Comparison of ENCODE assay signal across 8 cellular contexts in the genomic region with DNA sequence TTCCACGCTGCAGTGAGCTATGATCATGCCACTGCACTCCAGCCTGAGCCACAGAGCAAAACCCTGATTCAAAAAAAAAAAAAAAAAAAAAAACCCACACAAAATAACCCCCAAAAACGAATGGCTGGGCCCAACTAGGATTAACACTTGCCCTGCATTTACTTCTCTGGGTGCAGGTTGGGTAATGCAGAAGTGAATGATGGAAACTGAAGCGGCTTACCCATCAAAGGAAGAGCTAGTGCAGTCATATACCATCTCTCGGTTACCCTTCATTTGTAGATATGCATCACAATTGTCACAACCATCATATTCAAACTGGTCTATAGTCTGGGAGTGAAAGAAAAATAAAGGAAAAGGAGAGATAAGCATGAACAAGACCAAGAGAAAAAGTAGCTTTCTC. TPM values are rescaled to one million over a fixed set of nuclear protein-coding genes. Genes with fewer than 3 reads are reported as not detected.
DNase-seq lines count a peak whose midpoint lies in the region; ATAC-seq and TF ChIP-seq lines count a peak whose summit lies in the region.

No MANE protein-coding gene starts in this region.

- intact Hi-C loops in activated CD4-positive, alpha-beta T cell treated with anti-CD3 and anti-CD28 coated beads, Interleukin-2, amount 10 ng/mL, durations not matched to agents 24 days and 14 days (cut with micrococcal nuclease), result loop anchor here (5.0 kb wide), 2 partner anchors 134 to 166 kb away; a partner anchor contains a TSS
- intact Hi-C loops in left lung (cut with DNase I), result no loop called here
- intact Hi-C loops in testis (cut with DNase I; ENCODE audit: low total_unique reads), result no loop called here

- H3K27ac ChIP-seq in left lung (peak overlapping the region in 1 of 2 donors; percentile 88), testis (peak overlapping the region in 1 of 2 donors; percentile 92)

- H3K27me3 Mint-ChIP-seq in activated CD4-positive, alpha-beta T cell treated with anti-CD3 and anti-CD28 coated beads, Interleukin-2, amount 10 ng/mL, durations not matched to agents 24 days and 14 days, result no peaks in the 10 kb centered on the region
- no peaks in the 10 kb centered on the region for H3K27me3 Mint-ChIP-seq in activated naive CD8-positive, alpha-beta T cell treated with anti-CD3 and anti-CD28 coated beads for 36 hours

- DNase-seq in activated CD4-positive, alpha-beta T cell treated with anti-CD3 and anti-CD28 coated beads, Interleukin-2, amount 10 ng/mL, durations not matched to agents 24 days and 14 days, result no peak
- no peak for DNase-seq in activated CD4-positive, alpha-beta T cell treated with anti-CD3 and anti-CD28 coated beads, Interleukin-2, amount 50 U/mL, for 48 hours
- no peak for DNase-seq in activated naive CD8-positive, alpha-beta T cell treated with anti-CD3 and anti-CD28 coated beads for 36 hours
- DNase-seq in left lung (no peak), testis (no peak), NCI-H128 (lab: John Stamatoyannopoulos, UW; ENCODE audit: unreplicated experiment) (no peak), cerebellar cortex (ENCODE audit: low spot score) (no peak), T-helper 9 cell (no peak)

- H3K27ac Mint-ChIP-seq in activated CD4-positive, alpha-beta T cell treated with anti-CD3 and anti-CD28 coated beads, Interleukin-2, amount 10 ng/mL, durations not matched to agents 24 days and 14 days, result peak overlapping the region; percentile 99
- H3K27ac Mint-ChIP-seq in activated naive CD8-positive, alpha-beta T cell treated with anti-CD3 and anti-CD28 coated beads for 36 hours, result peak overlapping the region; percentile 98

- H3K27me3 ChIP-seq in left lung, result no peaks in the 10 kb centered on the region
- H3K27me3 ChIP-seq in testis, result no peaks in the 10 kb centered on the region

- H3K4me3 ChIP-seq in left lung (peak overlapping the region; percentile 94 to 95), testis (peak overlapping the region; percentile 75 to 98)

- H3K4me1 ChIP-seq in left lung, result peaks cover 12 to 33% of the 10 kb centered on the region in 2 donors
- H3K4me1 ChIP-seq in testis, result peaks cover 7% of the 10 kb centered on the region

- H3K9me3 Mint-ChIP-seq in activated CD4-positive, alpha-beta T cell treated with anti-CD3 and anti-CD28 coated beads, Interleukin-2, amount 10 ng/mL, durations not matched to agents 24 days and 14 days, result no peaks in the 10 kb centered on the region
- H3K9me3 Mint-ChIP-seq in activated naive CD8-positive, alpha-beta T cell treated with anti-CD3 and anti-CD28 coated beads for 36 hours, result no peaks in the 10 kb centered on the region

- WGBS in testis, 2 donors, result 44 to 48% methylated on average over 4 of the region's 4 CpGs

- H3K4me1 Mint-ChIP-seq in activated CD4-positive, alpha-beta T cell treated with anti-CD3 and anti-CD28 coated beads, Interleukin-2, amount 10 ng/mL, durations not matched to agents 24 days and 14 days, result peaks cover 56% of the 10 kb centered on the region
- H3K4me1 Mint-ChIP-seq in activated naive CD8-positive, alpha-beta T cell treated with anti-CD3 and anti-CD28 coated beads for 36 hours, result peaks cover 48% of the 10 kb centered on the region

- H3K36me3 ChIP-seq in left lung, result peaks cover 2 to 48% of the 10 kb centered on the region in 2 donors
- no peaks in the 10 kb centered on the region for H3K36me3 ChIP-seq in testis (ENCODE audit: low read depth, missing control alignments)

- TF ChIP-seq CTCF in left lung (IDR thresholded peaks at IDR 0.05) (no peak), testis (IDR thresholded peaks at IDR 0.05) (no peak)

- peaks cover 57% of the 10 kb centered on the region for H3K36me3 Mint-ChIP-seq in activated CD4-positive, alpha-beta T cell treated with anti-CD3 and anti-CD28 coated beads, Interleukin-2, amount 10 ng/mL, durations not matched to agents 24 days and 14 days (ENCODE audit: low read depth)
- peaks cover 56% of the 10 kb centered on the region for H3K36me3 Mint-ChIP-seq in activated naive CD8-positive, alpha-beta T cell treated with anti-CD3 and anti-CD28 coated beads for 36 hours

- no peak for TF ChIP-seq POLR2A in testis (IDR thresholded peaks at IDR 0.05)

- H3K9me3 ChIP-seq in left lung (no peaks in the 10 kb centered on the region), testis (no peaks in the 10 kb centered on the region)

- ATAC-seq in left lung, result no peak

- H3K4me3 Mint-ChIP-seq in activated CD4-positive, alpha-beta T cell treated with anti-CD3 and anti-CD28 coated beads, Interleukin-2, amount 10 ng/mL, durations not matched to agents 24 days and 14 days, result peak overlapping the region; percentile 100
- peak overlapping the region; percentile 100 for H3K4me3 Mint-ChIP-seq in activated naive CD8-positive, alpha-beta T cell treated with anti-CD3 and anti-CD28 coated beads for 36 hours

RNA-seq across cellular contexts. Expression of a gene that starts 0.8 kb away (rescaled TPM):
- 139 and 143 TPM in 2 replicates for total RNA-seq in activated CD4-positive, alpha-beta T cell treated with anti-CD3 and anti-CD28 coated beads, Interleukin-2, amount 10 ng/mL, durations not matched to agents 24 days and 14 days
- 100 to 1,000 TPM; 136 to 139 TPM for total RNA-seq in activated naive CD8-positive, alpha-beta T cell treated with anti-CD3 and anti-CD28 coated beads for 36 hours
- total RNA-seq in left lung, result 10 to 100 TPM; 68.4 to 69.0 TPM
- total RNA-seq in testis, result 10 to 100 TPM; 59.3 to 64.4 TPM
- 98.5 TPM for polyA plus RNA-seq in testis (ENCODE audit: insufficient read depth, low read depth, low replicate concordance)

RNA-seq across cellular contexts. Expression of a gene that starts 22.6 kb away (rescaled TPM):
- 22.6 and 23.6 TPM in 2 replicates for total RNA-seq in activated CD4-positive, alpha-beta T cell treated with anti-CD3 and anti-CD28 coated beads, Interleukin-2, amount 10 ng/mL, durations not matched to agents 24 days and 14 days
- 10 to 100 TPM; 13.7 to 15.4 TPM for total RNA-seq in activated naive CD8-positive, alpha-beta T cell treated with anti-CD3 and anti-CD28 coated beads for 36 hours
- 10 to 100 TPM in 1 of 2 donors, 1 to 10 TPM in 1; 7.9 to 10.2 TPM for total RNA-seq in left lung
- 10 to 100 TPM in 1 of 2 donors, 1 to 10 TPM in 1; 7.2 to 13.0 TPM for total RNA-seq in testis
- 8.2 TPM for polyA plus RNA-seq in testis (ENCODE audit: insufficient read depth, low read depth, low replicate concordance)
